ENCODE assay signal across 11 cellular contexts in genomic region chr6:170177383-170178265, GRCh38.
DNase-seq lines count a peak whose midpoint lies in the region; ATAC-seq, FAIRE-seq and TF ChIP-seq lines count a peak whose summit lies in the region.
"Had no signal": no experiment of that assay in that cellular context is flagged by ENCODE, and none has a peak within 500 bp of the region (broad histone marks: within the 10 kb centered on the region; RNA-seq: fewer than 3 reads in every experiment).

No MANE protein-coding gene starts in this region.

- H3K9ac ChIP-seq in kidney (ENCODE audit: low read length in 2 of 2), result no peak overlapping the region

- H3K4me3 Mint-ChIP-seq in activated T-cell treated with anti-CD3 and anti-CD28 coated beads, Interleukin-2, amount 50 U/mL, for 72 hours, result no peak overlapping the region
- H3K4me3 Mint-ChIP-seq in activated T-cell treated with anti-CD3 and anti-CD28 coated beads, Interleukin-2, amount 50 U/mL, for 24 hours, result no peak overlapping the region
- H3K4me3 Mint-ChIP-seq: CD8-positive, alpha-beta T cell had no signal

- peaks cover 0 to 4% of the 10 kb centered on the region in 2 donors for H3K36me3 Mint-ChIP-seq in activated T-cell treated with anti-CD3 and anti-CD28 coated beads, Interleukin-2, amount 50 U/mL, for 72 hours (ENCODE audit: insufficient read depth in 2 of 2)
- no peaks in the 10 kb centered on the region for H3K36me3 Mint-ChIP-seq in activated T-cell treated with anti-CD3 and anti-CD28 coated beads, Interleukin-2, amount 50 U/mL, for 24 hours (ENCODE audit: low read depth)
- H3K36me3 Mint-ChIP-seq: CD8-positive, alpha-beta T cell had no signal

- H3K4me1 ChIP-seq in RWPE2 (ENCODE audit: insufficient read depth, poor library complexity, severe bottlenecking), result peaks cover 29% of the 10 kb centered on the region
- H3K4me1 ChIP-seq in kidney (ENCODE audit: control insufficient read depth in 1 of 2, insufficient read depth in 1 of 2, low read depth in 1 of 2, low read length in 2 of 2), result peaks cover 0 to 3% of the 10 kb centered on the region in 2 donors
- peaks cover 28% of the 10 kb centered on the region for H3K4me1 ChIP-seq in suprapubic skin

- FAIRE-seq in kidney (lab: Jason Lieb, UNC), result no peak
- FAIRE-seq in GM19239 (lab: Jason Lieb, UNC), result no peak
- FAIRE-seq: GM18507 had no signal

- ATAC-seq in activated T-cell treated with anti-CD3 and anti-CD28 coated beads, Interleukin-2, amount 50 U/mL, for 72 hours (replicated peaks in 1 of 2), result peak; percentile 52 to 55
- ATAC-seq in RWPE2 (ENCODE audit: low read depth) (no peak), HG02588 (IDR thresholded peaks at IDR 0.05; ENCODE audit: unreplicated experiment) (no peak)
- ATAC-seq: CD8-positive, alpha-beta T cell had no signal

- H3K36me3 ChIP-seq in RWPE2 (ENCODE audit: low read depth) (no peaks in the 10 kb centered on the region), kidney (ENCODE audit: control insufficient read depth in 1 of 2, insufficient read depth in 2 of 2, low read length in 2 of 2) (no peaks in the 10 kb centered on the region), suprapubic skin (no peaks in the 10 kb centered on the region)

- no peak for TF ChIP-seq EP300 in suprapubic skin (IDR thresholded peaks at IDR 0.05)

- H3K4me3 ChIP-seq in RWPE2 (ENCODE audit: severe bottlenecking), result no peak overlapping the region
- no peak overlapping the region for H3K4me3 ChIP-seq in kidney (ENCODE audit: low read length in 2 of 2)
- H3K4me3 ChIP-seq in suprapubic skin, result no peak overlapping the region
- H3K4me3 ChIP-seq: GM23248 had no signal

- TF ChIP-seq CTCF in RWPE2 (IDR thresholded peaks at IDR 0.05; ENCODE audit: poor library complexity, severe bottlenecking) (no peak), kidney (IDR thresholded peaks at IDR 0.05; ENCODE audit: borderline replicate concordance, extremely low read depth, insufficient read depth) (no peak), suprapubic skin (IDR thresholded peaks at IDR 0.05) (no peak)

- DNase-seq in activated T-cell treated with anti-CD3 and anti-CD28 coated beads, Interleukin-2, amount 50 U/mL, for 72 hours, result no peak
- DNase-seq in activated T-cell treated with anti-CD3 and anti-CD28 coated beads, Interleukin-2, amount 50 U/mL, for 24 hours, result no peak
- DNase-seq in RWPE2 (ENCODE audit: low spot score) (peak; percentile 67), kidney (peak; percentile 73), suprapubic skin (ENCODE audit: low spot score in 2 of 2) (peak; percentile 62 to 79), GM19239 (ENCODE audit: insufficient read length, low spot score) (no peak), AML-193 (lab: John Stamatoyannopoulos, UW) (no peak)

- peaks cover 4 to 8% of the 10 kb centered on the region in 2 donors for H3K9me3 Mint-ChIP-seq in activated T-cell treated with anti-CD3 and anti-CD28 coated beads, Interleukin-2, amount 50 U/mL, for 72 hours
- H3K9me3 Mint-ChIP-seq in activated T-cell treated with anti-CD3 and anti-CD28 coated beads, Interleukin-2, amount 50 U/mL, for 24 hours, result no peaks in the 10 kb centered on the region
- H3K9me3 Mint-ChIP-seq: CD8-positive, alpha-beta T cell had no signal

- H3K9me3 ChIP-seq in RWPE2 (ENCODE audit: severe bottlenecking) (no peaks in the 10 kb centered on the region), kidney (ENCODE audit: control insufficient read depth in 1 of 2, low read length in 2 of 2) (no peaks in the 10 kb centered on the region), suprapubic skin (no peaks in the 10 kb centered on the region)

- intact Hi-C loops in kidney (cut with DNase I), result no loop called here

- H3K27me3 ChIP-seq in RWPE2 (ENCODE audit: insufficient read depth, poor library complexity, severe bottlenecking), result no peaks in the 10 kb centered on the region
- H3K27me3 ChIP-seq in suprapubic skin, result peaks cover 12% of the 10 kb centered on the region

- WGBS in suprapubic skin, result 89% methylated on average over 36 of the region's 38 CpGs

- H3K27ac ChIP-seq in RWPE2 (ENCODE audit: poor library complexity, severe bottlenecking) (peak overlapping the region; percentile 94), kidney (ENCODE audit: low read depth in 2 of 2, low read length in 2 of 2) (no peak overlapping the region), suprapubic skin (no peak overlapping the region)

- H3K4me1 Mint-ChIP-seq in activated T-cell treated with anti-CD3 and anti-CD28 coated beads, Interleukin-2, amount 50 U/mL, for 72 hours (ENCODE audit: low read depth), result no peaks in the 10 kb centered on the region
- H3K4me1 Mint-ChIP-seq in activated T-cell treated with anti-CD3 and anti-CD28 coated beads, Interleukin-2, amount 50 U/mL, for 24 hours (ENCODE audit: low read depth), result peaks cover 3% of the 10 kb centered on the region

- no peaks in the 10 kb centered on the region for H3K27me3 Mint-ChIP-seq in activated T-cell treated with anti-CD3 and anti-CD28 coated beads, Interleukin-2, amount 50 U/mL, for 72 hours (ENCODE audit: low read depth)
- peaks cover 15% of the 10 kb centered on the region for H3K27me3 Mint-ChIP-seq in activated T-cell treated with anti-CD3 and anti-CD28 coated beads, Interleukin-2, amount 50 U/mL, for 24 hours

- TF ChIP-seq POLR2A in suprapubic skin (IDR thresholded peaks at IDR 0.05), result no peak

- H3K27ac Mint-ChIP-seq in activated T-cell treated with anti-CD3 and anti-CD28 coated beads, Interleukin-2, amount 50 U/mL, for 72 hours, result no peak overlapping the region
- H3K27ac Mint-ChIP-seq in activated T-cell treated with anti-CD3 and anti-CD28 coated beads, Interleukin-2, amount 50 U/mL, for 24 hours, result no peak overlapping the region

Comparison
In these comparisons a context has a peak if more than half of its experiments do, and no peak if none do; other contexts are left out.
1. ATAC-seq: peak in activated T-cell treated with anti-CD3 and anti-CD28 coated beads, Interleukin-2, amount 50 U/mL, for 72 hours (2 of 2); none in RWPE2 (single experiment) and HG02588 (single experiment).
2. DNase-seq: peak in RWPE2 (single experiment), kidney (single experiment) and suprapubic skin (2 of 2); none in activated T-cell treated with anti-CD3 and anti-CD28 coated beads, Interleukin-2, amount 50 U/mL, for 72 hours (0 of 2), activated T-cell treated with anti-CD3 and anti-CD28 coated beads, Interleukin-2, amount 50 U/mL, for 24 hours (single experiment), GM19239 (single experiment) and AML-193 (0 of 2).